In genomic region chr1:161511018-161511755, GRCh38 we compare ENCODE assay signal across 1 cellular context.
TF ChIP-seq lines count a peak whose summit lies in the region.

No MANE protein-coding gene starts in this region.

TF ChIP-seq in K562, 482 proteins besides CTCF, POLR2A, EP300 and RAD21:
- TF ChIP-seq DPF2 (IDR thresholded peaks at IDR 0.05) (0 out of 2 replicates have a peak, but pooled peaks have one; percentile 27), FOXJ2 (tag; IDR thresholded peaks at IDR 0.05) (0 out of 2 replicates have a peak, but pooled peaks have one; percentile 24), FOXK2 (conservative IDR thresholded peaks at IDR 0.05 in 1 of 2, IDR thresholded peaks at IDR 0.05 in 1 of 2; ENCODE audit: low read depth in 2 of 2) (0 out of 4 replicates have a peak, but pooled peaks of 1 of the 2 experiments have one; percentile 11), SMAD3 (CRISPR knock-in tag; conservative IDR thresholded peaks at IDR 0.05) (no peak), SIRT6 (IDR thresholded peaks at IDR 0.05; ENCODE audit: low read depth, low read length) (no peak), DACH1 (IDR thresholded peaks at IDR 0.05; ENCODE audit: partially characterized antibody) (peak; percentile 47), SIN3A (IDR thresholded peaks at IDR 0.05; ENCODE audit: borderline replicate concordance in 2 of 2, control insufficient read depth in 1 of 2, low read depth in 2 of 2, low read length in 2 of 2) (no peak), GATAD2B (IDR thresholded peaks at IDR 0.05; ENCODE audit: borderline replicate concordance) (no peak), NFIC (IDR thresholded peaks at IDR 0.05) (peak; percentile 81), RBM25 (IDR thresholded peaks at IDR 0.05; ENCODE audit: low read depth, low read length, severe bottlenecking) (no peak), TGIF2 (CRISPR knock-in tag; IDR thresholded peaks at IDR 0.05) (no peak), SUPT5H (IDR thresholded peaks at IDR 0.05) (no peak), PCBP1 (IDR thresholded peaks at IDR 0.05; ENCODE audit: low read depth, low read length, poor library complexity, severe bottlenecking) (no peak), HDGF (IDR thresholded peaks at IDR 0.05) (no peak), RFX1 (IDR thresholded peaks at IDR 0.05) (peak; percentile 69), RBFOX2 (IDR thresholded peaks at IDR 0.05; ENCODE audit: low read depth, low read length) (peak; percentile 38; the same call in 1 of the 2 replicates), MAFK (IDR thresholded peaks at IDR 0.05; ENCODE audit: low read length) (no peak), GTF3C2 (IDR thresholded peaks at IDR 0.05; ENCODE audit: borderline replicate concordance, extremely low read depth, insufficient read length) (no peak)
TF ChIP-seq in K562: peak in this region for 7.
